In genomic region chr22:36532466-36532865, GRCh38 we compare ENCODE assay signal across 18 cellular contexts. TPM values are rescaled to one million over a fixed set of nuclear protein-coding genes. Genes with fewer than 3 reads are reported as not detected.
DNase-seq lines count a peak whose midpoint lies in the region; ATAC-seq, FAIRE-seq and TF ChIP-seq lines count a peak whose summit lies in the region.
"Had no signal": no experiment of that assay in that cellular context is flagged by ENCODE, and none has a peak within 500 bp of the region (broad histone marks: within the 10 kb centered on the region; RNA-seq: fewer than 3 reads in every experiment).

No MANE protein-coding gene starts in this region.

- TF ChIP-seq RAD21 in HepG2 (CRISPR knock-in tag; IDR thresholded peaks at IDR 0.05), result no peak

- H3K27me3 ChIP-seq in HepG2 (ENCODE audit: control insufficient read depth in 1 of 2, insufficient read depth in 2 of 2, low read length in 2 of 2), result peaks cover 2 to 17% of the 10 kb centered on the region in 2 experiments; a peak in 3 of 5 replicates

- no peak for TF ChIP-seq EP300 in HepG2 (IDR thresholded peaks at IDR 0.05; ENCODE audit: low read depth in 2 of 2, low read length in 2 of 2)
- TF ChIP-seq EP300 in HepG2 (CRISPR knock-in tag; IDR thresholded peaks at IDR 0.05; ENCODE audit: borderline replicate concordance), result no peak

- H3K4me1 ChIP-seq in HepG2 (ENCODE audit: insufficient read depth, low read length), result peaks cover 20% of the 10 kb centered on the region

- CTCF ChIA-PET in WTC11 (lab: Charles Lee), result interaction anchor here (1.7 kb wide), 1 partner anchor 244 kb away, joined by 6 read pairs; the partner anchor contains the start of gene IFT27
- CTCF ChIA-PET in HepG2 (lab: Yijun Ruan, JAX; ENCODE audit: low intra/inter-chr PET ratio, low total read pairs), result no interaction called here
- CTCF ChIA-PET in Calu3 (lab: Charles Lee), result no interaction called here

- no peak for TF ChIP-seq POLR2A in HepG2 (IDR thresholded peaks at IDR 0.05; ENCODE audit: insufficient read depth in 1 of 2, low read depth in 2 of 2, low read length in 2 of 2)

- H3K36me3 Mint-ChIP-seq in WTC11 (peaks cover 7% of the 10 kb centered on the region; the same call in 1 of the 2 replicates), nephron (ENCODE audit: low read depth) (peaks cover 3% of the 10 kb centered on the region), type B pancreatic cell (no peaks in the 10 kb centered on the region), Calu3 (ENCODE audit: insufficient read depth, unreplicated experiment) (peaks cover 27% of the 10 kb centered on the region)

- intact Hi-C loops in HepG2 (cut with micrococcal nuclease; ENCODE audit: unreplicated experiment) (no loop called here), Calu3 (cut with micrococcal nuclease; ENCODE audit: unreplicated experiment) (no loop called here)

- no peak overlapping the region for H3K4me3 ChIP-seq in HepG2 (replicated peaks in 1 of 3; ENCODE audit: insufficient read depth in 1 of 3, low read depth in 2 of 3, low read length in 3 of 3)
- H3K4me3 ChIP-seq: GM12878, GM23338, HAP-1 had no signal

- H3K27ac Mint-ChIP-seq in WTC11 (no peak overlapping the region), nephron (peak overlapping the region in 1 of 3 experiments; percentile 37), type B pancreatic cell (no peak overlapping the region), Calu3 (ENCODE audit: unreplicated experiment) (no peak overlapping the region)

- TF ChIP-seq CTCF in WTC11 (IDR thresholded peaks at IDR 0.05) (no peak), HepG2 (CRISPR knock-in tag; IDR thresholded peaks at IDR 0.05) (no peak), nephron (IDR thresholded peaks at IDR 0.05; ENCODE audit: unreplicated experiment in 3 of 3) (no peak), type B pancreatic cell (conservative IDR thresholded peaks at IDR 0.05) (no peak), Calu3 (IDR thresholded peaks at IDR 0.05; ENCODE audit: unreplicated experiment) (no peak)

- no peak overlapping the region for H2AFZ ChIP-seq in HepG2 (ENCODE audit: low read length)
- H2AFZ ChIP-seq: GM23338 had no signal

- H3K9me3 ChIP-seq in HepG2 (ENCODE audit: low read length), result no peaks in the 10 kb centered on the region
- H3K9me3 ChIP-seq: HAP-1 had no signal

- H3K27me3 Mint-ChIP-seq in WTC11 (ENCODE audit: low read depth) (peaks cover 10% of the 10 kb centered on the region), nephron (ENCODE audit: low read depth) (no peaks in the 10 kb centered on the region), type B pancreatic cell (no peaks in the 10 kb centered on the region), Calu3 (ENCODE audit: unreplicated experiment) (peaks cover 12% of the 10 kb centered on the region)

- H3K79me2 ChIP-seq in HepG2 (ENCODE audit: insufficient read depth, low read length), result peaks cover 14% of the 10 kb centered on the region

- BruUV-seq in HepG2 (replicated peaks; lab: Mats Ljungman, UMichigan), result no TSS peak
- no TSS peak for BruUV-seq in Calu3 (replicated peaks; lab: Mats Ljungman, UMichigan)

- H3K4me3 Mint-ChIP-seq in WTC11, result no peak overlapping the region
- peak overlapping the region; percentile 42 to 52 (median 44) for H3K4me3 Mint-ChIP-seq in nephron
- peak overlapping the region; percentile 57 for H3K4me3 Mint-ChIP-seq in type B pancreatic cell
- no peak overlapping the region for H3K4me3 Mint-ChIP-seq in Calu3 (ENCODE audit: low read depth, unreplicated experiment)
- H3K4me3 Mint-ChIP-seq: GM23338 had no signal

- ATAC-seq in WTC11 (no peak), HepG2 (no peak), HG03135 (IDR thresholded peaks at IDR 0.05; ENCODE audit: unreplicated experiment) (no peak)
- ATAC-seq: GM12878, GM23338 had no signal

- DNase-seq in WTC11 (ENCODE audit: low spot score) (no peak), HepG2 (ENCODE audit: low spot score) (no peak), type B pancreatic cell (ENCODE audit: extremely low spot score, unreplicated experiment) (no peak), Calu3 (no peak), NOMO-1 treated with DMSO at 0.1 percent for 48 hours (lab: John Stamatoyannopoulos, UW; ENCODE audit: unreplicated experiment) (no peak), NCI-H1417 (lab: John Stamatoyannopoulos, UW) (no peak)
- DNase-seq: C1 segment of cervical spinal cord; CD4-positive, alpha-beta memory T cell; COR-L47; DMS79; EL; GDM1 had no signal

- H3K9ac ChIP-seq in HepG2 (ENCODE audit: insufficient read depth, low read depth, low read length), result no peak overlapping the region

- no peaks in the 10 kb centered on the region for H4K20me1 ChIP-seq in HepG2 (ENCODE audit: insufficient read depth, low read length)

- no peak overlapping the region for H3K4me2 ChIP-seq in HepG2 (ENCODE audit: low read depth, low read length)
- H3K4me2 ChIP-seq: GM23338 had no signal

- FAIRE-seq in HepG2 (lab: Jason Lieb, UNC), result no peak
- FAIRE-seq: GM12878, H54 had no signal

- no peaks in the 10 kb centered on the region for H3K36me3 ChIP-seq in HepG2 (replicated peaks in 1 of 2; ENCODE audit: control insufficient read depth in 1 of 2, insufficient read depth in 2 of 2, low read length in 2 of 2)

- H3K4me1 Mint-ChIP-seq in WTC11, result peaks cover 6% of the 10 kb centered on the region; the same call in 1 of the 2 replicates
- H3K4me1 Mint-ChIP-seq in nephron, result peaks cover 13% of the 10 kb centered on the region
- H3K4me1 Mint-ChIP-seq in type B pancreatic cell (ENCODE audit: unreplicated experiment), result no peaks in the 10 kb centered on the region
- H3K4me1 Mint-ChIP-seq in Calu3 (ENCODE audit: low read depth, unreplicated experiment), result no peaks in the 10 kb centered on the region

- H3K9me3 Mint-ChIP-seq in WTC11 (peaks cover 21% of the 10 kb centered on the region), nephron (peaks cover 4% of the 10 kb centered on the region), type B pancreatic cell (no peaks in the 10 kb centered on the region), Calu3 (ENCODE audit: low read depth, unreplicated experiment) (no peaks in the 10 kb centered on the region)

- POLR2A ChIA-PET in WTC11 (lab: Charles Lee), result no interaction called here
- POLR2A ChIA-PET in HepG2 (lab: Yijun Ruan, JAX), result no interaction called here

- in situ Hi-C loops in HepG2 (cut with HindIII; ENCODE audit: extremely low pct_ligation_motif_present, low pct_unique_long_range_greater_than_20kb), result no loop called here

- 80% methylated on average over 2 of the region's 2 CpGs for WGBS in HepG2 (ENCODE audit: low lambda C conversion rate)

- no peak overlapping the region for H3K27ac ChIP-seq in HepG2 (ENCODE audit: extremely low read length, insufficient read depth, low read length)

RNA-seq across cellular contexts. Expression of gene EIF3D, which starts 3.5 kb away (rescaled TPM):
- total RNA-seq in WTC11 (2021), result 211 to 237 TPM (median 216 TPM) in 3 replicates
- total RNA-seq in HepG2 (2016; rRNA removed; fragmentation: Illumina TruSeq; extraction: Trizol), result 118 and 127 TPM in 2 replicates
- total RNA-seq in HepG2 (2016; cell fraction: cytosol; rRNA removed; fragmentation: Illumina TruSeq; extraction: Trizol; ENCODE audit: low read depth), result 41.6 and 58.8 TPM in 2 replicates
- total RNA-seq in HepG2 (2016; cell fraction: insoluble cytoplasmic fraction; rRNA removed; fragmentation: Illumina TruSeq; extraction: Trizol), result 113 and 131 TPM in 2 replicates
- 61.2 and 67.3 TPM in 2 replicates for total RNA-seq in HepG2 (2016; cell fraction: membrane; rRNA removed; fragmentation: Illumina TruSeq; extraction: Trizol)
- total RNA-seq in HepG2 (2016; cell fraction: nucleus; rRNA removed; fragmentation: Illumina TruSeq; extraction: Trizol), result 80.3 and 81.1 TPM in 2 replicates
- 229 and 274 TPM in 2 replicates for polyA plus RNA-seq in HepG2 (2011; rRNA removed)
- polyA plus RNA-seq in HepG2 (2011; cell fraction: cytosol; rRNA removed), result 299 and 371 TPM in 2 replicates
- 186 and 204 TPM in 2 replicates for polyA plus RNA-seq in HepG2 (2011; cell fraction: nucleus; rRNA removed)
- 111 and 140 TPM in 2 replicates for polyA plus RNA-seq in HepG2 (2012)
- 33.0 and 38.8 TPM in 2 replicates for polyA plus RNA-seq in HepG2 (2016; cell fraction: cytosol; fragmentation: Illumina TruSeq; extraction: Trizol; ENCODE audit: low read depth)
- 129 and 130 TPM in 2 replicates for polyA plus RNA-seq in HepG2 (2016; cell fraction: insoluble cytoplasmic fraction; fragmentation: Illumina TruSeq; extraction: Trizol; ENCODE audit: low read depth)
- 46.4 and 61.7 TPM in 2 replicates for polyA plus RNA-seq in HepG2 (2016; cell fraction: membrane; fragmentation: Illumina TruSeq; extraction: Trizol; ENCODE audit: low read depth)
- 111 and 119 TPM in 2 replicates for polyA plus RNA-seq in HepG2 (2016; cell fraction: nucleus; fragmentation: Illumina TruSeq; extraction: Trizol; ENCODE audit: insufficient read depth, low read depth)
- polyA minus RNA-seq in HepG2 (2011; rRNA and poly(A)+ RNA removed; ENCODE audit: low replicate concordance), result 311 and 338 TPM in 2 replicates
- polyA minus RNA-seq in HepG2 (2011; cell fraction: cytosol; rRNA and poly(A)+ RNA removed), result 142 and 149 TPM in 2 replicates
- polyA minus RNA-seq in HepG2 (2011; cell fraction: nucleus; rRNA and poly(A)+ RNA removed), result 124 and 145 TPM in 2 replicates
- 162 and 190 TPM in 2 replicates for total RNA-seq in type B pancreatic cell (ENCODE audit: low replicate concordance)
- total RNA-seq in Calu3 (2022), result 214 and 224 TPM in 2 replicates

RNA-seq across cellular contexts. Expression of gene FOXRED2, which starts 25.6 kb away (rescaled TPM):
- total RNA-seq in WTC11 (2021) (20.1 to 35.5 TPM (median 31.7 TPM) in 3 replicates), HepG2 (2016; rRNA removed; fragmentation: Illumina TruSeq; extraction: Trizol) (20.8 and 28.1 TPM in 2 replicates), type B pancreatic cell (ENCODE audit: low replicate concordance) (20.6 and 38.8 TPM in 2 replicates), Calu3 (2022) (27.9 and 29.4 TPM in 2 replicates)
- total RNA-seq in HepG2 (2016; cell fraction: cytosol; rRNA removed; fragmentation: Illumina TruSeq; extraction: Trizol; ENCODE audit: low read depth), result 7.3 and 8.2 TPM in 2 replicates
- 20.3 and 27.3 TPM in 2 replicates for total RNA-seq in HepG2 (2016; cell fraction: insoluble cytoplasmic fraction; rRNA removed; fragmentation: Illumina TruSeq; extraction: Trizol)
- 21.0 and 23.1 TPM in 2 replicates for total RNA-seq in HepG2 (2016; cell fraction: membrane; rRNA removed; fragmentation: Illumina TruSeq; extraction: Trizol)
- total RNA-seq in HepG2 (2016; cell fraction: nucleus; rRNA removed; fragmentation: Illumina TruSeq; extraction: Trizol), result 36.0 and 41.8 TPM in 2 replicates
- 8.6 and 9.3 TPM in 2 replicates for polyA plus RNA-seq in HepG2 (2011; rRNA removed)
- 6.1 and 7.7 TPM in 2 replicates for polyA plus RNA-seq in HepG2 (2011; cell fraction: cytosol; rRNA removed)
- polyA plus RNA-seq in HepG2 (2011; cell fraction: nucleus; rRNA removed), result 13.7 and 15.2 TPM in 2 replicates
- polyA plus RNA-seq in HepG2 (2012), result 14.0 and 17.1 TPM in 2 replicates
- polyA plus RNA-seq in HepG2 (2016; cell fraction: cytosol; fragmentation: Illumina TruSeq; extraction: Trizol; ENCODE audit: low read depth), result 4.4 and 4.5 TPM in 2 replicates
- 24.5 and 29.9 TPM in 2 replicates for polyA plus RNA-seq in HepG2 (2016; cell fraction: insoluble cytoplasmic fraction; fragmentation: Illumina TruSeq; extraction: Trizol; ENCODE audit: low read depth)
- 14.7 and 14.9 TPM in 2 replicates for polyA plus RNA-seq in HepG2 (2016; cell fraction: membrane; fragmentation: Illumina TruSeq; extraction: Trizol; ENCODE audit: low read depth)
- polyA plus RNA-seq in HepG2 (2016; cell fraction: nucleus; fragmentation: Illumina TruSeq; extraction: Trizol; ENCODE audit: insufficient read depth, low read depth), result 46.8 and 52.4 TPM in 2 replicates
- 15.6 and 23.7 TPM in 2 replicates for polyA minus RNA-seq in HepG2 (2011; rRNA and poly(A)+ RNA removed; ENCODE audit: low replicate concordance)
- polyA minus RNA-seq in HepG2 (2011; cell fraction: cytosol; rRNA and poly(A)+ RNA removed), result 11.4 and 13.1 TPM in 2 replicates
- 8.6 and 10.9 TPM in 2 replicates for polyA minus RNA-seq in HepG2 (2011; cell fraction: nucleus; rRNA and poly(A)+ RNA removed)

RNA-seq across cellular contexts. Expression of gene TXN2, which starts 51.0 kb away (rescaled TPM):
- 57.6 to 61.6 TPM (median 58.8 TPM) in 3 replicates for total RNA-seq in WTC11 (2021)
- total RNA-seq in HepG2 (2016; rRNA removed; fragmentation: Illumina TruSeq; extraction: Trizol), result 41.4 and 61.4 TPM in 2 replicates
- total RNA-seq in HepG2 (2016; cell fraction: cytosol; rRNA removed; fragmentation: Illumina TruSeq; extraction: Trizol; ENCODE audit: low read depth), result 25.1 and 26.3 TPM in 2 replicates
- total RNA-seq in HepG2 (2016; cell fraction: insoluble cytoplasmic fraction; rRNA removed; fragmentation: Illumina TruSeq; extraction: Trizol), result 43.5 and 58.4 TPM in 2 replicates
- total RNA-seq in HepG2 (2016; cell fraction: membrane; rRNA removed; fragmentation: Illumina TruSeq; extraction: Trizol), result 41.6 and 41.7 TPM in 2 replicates
- total RNA-seq in HepG2 (2016; cell fraction: nucleus; rRNA removed; fragmentation: Illumina TruSeq; extraction: Trizol), result 22.3 and 24.9 TPM in 2 replicates
- polyA plus RNA-seq in HepG2 (2011; rRNA removed), result 109 and 110 TPM in 2 replicates
- polyA plus RNA-seq in HepG2 (2011; cell fraction: cytosol; rRNA removed), result 154 and 163 TPM in 2 replicates
- 73.0 and 74.6 TPM in 2 replicates for polyA plus RNA-seq in HepG2 (2011; cell fraction: nucleus; rRNA removed)
- 58.3 and 59.9 TPM in 2 replicates for polyA plus RNA-seq in HepG2 (2012)
- 60.8 and 72.4 TPM in 2 replicates for polyA plus RNA-seq in HepG2 (2016; cell fraction: cytosol; fragmentation: Illumina TruSeq; extraction: Trizol; ENCODE audit: low read depth)
- polyA plus RNA-seq in HepG2 (2016; cell fraction: insoluble cytoplasmic fraction; fragmentation: Illumina TruSeq; extraction: Trizol; ENCODE audit: low read depth), result 152 and 166 TPM in 2 replicates
- 76.6 and 79.8 TPM in 2 replicates for polyA plus RNA-seq in HepG2 (2016; cell fraction: membrane; fragmentation: Illumina TruSeq; extraction: Trizol; ENCODE audit: low read depth)
- 71.7 and 73.1 TPM in 2 replicates for polyA plus RNA-seq in HepG2 (2016; cell fraction: nucleus; fragmentation: Illumina TruSeq; extraction: Trizol; ENCODE audit: insufficient read depth, low read depth)
- 73.8 and 91.5 TPM in 2 replicates for polyA minus RNA-seq in HepG2 (2011; rRNA and poly(A)+ RNA removed; ENCODE audit: low replicate concordance)
- 34.7 and 35.7 TPM in 2 replicates for polyA minus RNA-seq in HepG2 (2011; cell fraction: cytosol; rRNA and poly(A)+ RNA removed)
- 19.7 and 25.7 TPM in 2 replicates for polyA minus RNA-seq in HepG2 (2011; cell fraction: nucleus; rRNA and poly(A)+ RNA removed)
- 73.4 and 77.2 TPM in 2 replicates for total RNA-seq in type B pancreatic cell (ENCODE audit: low replicate concordance)
- total RNA-seq in Calu3 (2022), result 58.4 and 63.3 TPM in 2 replicates

Comparison
In these comparisons a context has a peak if more than half of its experiments do, and no peak if none do; other contexts are left out.
1. H3K4me3 Mint-ChIP-seq: peak in nephron (3 of 3) and type B pancreatic cell (single experiment); none in WTC11 (single experiment) and Calu3 (single experiment).
2. Of the 50 proteins assayed by ChIP-seq in both HepG2 and WTC11: peak only in HepG2: none; only in WTC11: none; in both: ZNF121; in neither: 49.